23 cellular contexts compared by ENCODE assay signal in the genomic region with DNA sequence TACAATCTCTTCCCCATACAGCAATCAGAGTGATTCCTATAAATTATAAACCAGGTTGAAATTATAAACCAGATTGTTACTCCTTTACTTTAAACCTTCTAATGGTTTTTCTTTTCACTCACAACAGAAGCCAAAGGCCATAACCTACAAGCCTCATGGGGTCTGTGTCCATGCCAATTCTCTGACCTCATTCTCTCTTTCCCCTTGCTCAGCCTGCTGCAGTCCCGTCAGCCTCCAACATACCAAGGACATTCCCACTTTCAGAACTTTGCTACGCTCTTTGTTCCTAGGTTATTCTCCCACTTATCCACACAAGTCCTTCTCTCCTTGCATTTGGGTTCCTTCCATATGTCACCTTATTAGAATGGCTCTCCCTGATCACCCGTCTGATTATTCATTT.
DNase-seq lines count a peak whose midpoint lies in the region; ATAC-seq, FAIRE-seq and TF ChIP-seq lines count a peak whose summit lies in the region.
"Had no signal": no experiment of that assay in that cellular context is flagged by ENCODE, and none has a peak within 500 bp of the region (broad histone marks: within the 10 kb centered on the region; RNA-seq: fewer than 3 reads in every experiment).

No MANE protein-coding gene starts in this region.

- intact Hi-C loops in sciatic nerve (cut with DNase I), result no loop called here

- ATAC-seq in sciatic nerve (peak; percentile 82), HG03442 (IDR thresholded peaks at IDR 0.05; ENCODE audit: unreplicated experiment) (no peak)
- ATAC-seq: gastrocnemius medialis, K562, upper lobe of right lung had no signal

- no peak for TF ChIP-seq CTCF in fibroblast of pulmonary artery (IDR thresholded peaks at IDR 0.05; ENCODE audit: low read length, missing control alignments)

- H3K4me3 ChIP-seq in fibroblast of pulmonary artery (replicated peaks; ENCODE audit: low read depth, low read length), result no peak overlapping the region
- H3K4me3 ChIP-seq: adrenal gland, gastrocnemius medialis, K562, prostate gland, skin epidermis, upper lobe of right lung had no signal

- DNase-seq in DMS53 (lab: John Stamatoyannopoulos, UW) (peak; percentile 11), DMS53 treated with DMSO at 0.1 percent for 48 hours (lab: John Stamatoyannopoulos, UW; ENCODE audit: unreplicated experiment) (no peak), amniotic epithelial cell (ENCODE audit: low read depth) (peak; percentile 62), fibroblast of pulmonary artery (ENCODE audit: low read depth) (peak; percentile 49), sciatic nerve (ENCODE audit: low spot score) (no peak), hippocampal formation (lab: John Stamatoyannopoulos, UW) (no peak), urothelium cell line (ENCODE audit: low spot score) (no peak)
- DNase-seq: activated CD4-positive, alpha-beta T cell treated with anti-CD3 and anti-CD28 coated beads, Interleukin-2, amount 10 ng/mL, durations not matched to agents 24 days and 14 days; activated naive CD4-positive, alpha-beta T cell; activated T-cell treated with anti-CD3 and anti-CD28 coated beads, Interleukin-2, amount 50 U/mL, for 48 hours; adrenal gland; central memory CD4-positive, alpha-beta T cell; gastrocnemius medialis; NCI-H1436 treated with DMSO at 0.1 percent for 48 hours; NCI-H526; stimulated activated CD4-positive, alpha-beta T cell treated with anti-CD3 and anti-CD28 coated beads, Interleukin-2, amount 100 ng/mL, for 24 hours; upper lobe of right lung had no signal

- no peak for FAIRE-seq in urothelium cell line (lab: Jason Lieb, UNC)
- FAIRE-seq: GM12891, islet of Langerhans, K562 had no signal

Comparison
In these comparisons a context has a peak if more than half of its experiments do, and no peak if none do; other contexts are left out.
1. DNase-seq: peak in DMS53 (single experiment), amniotic epithelial cell (single experiment) and fibroblast of pulmonary artery (single experiment); none in DMS53 treated with DMSO at 0.1 percent for 48 hours (single experiment), sciatic nerve (single experiment), hippocampal formation (0 of 2) and urothelium cell line (single experiment).